1 cellular context compared by ENCODE assay signal in the genomic region with DNA sequence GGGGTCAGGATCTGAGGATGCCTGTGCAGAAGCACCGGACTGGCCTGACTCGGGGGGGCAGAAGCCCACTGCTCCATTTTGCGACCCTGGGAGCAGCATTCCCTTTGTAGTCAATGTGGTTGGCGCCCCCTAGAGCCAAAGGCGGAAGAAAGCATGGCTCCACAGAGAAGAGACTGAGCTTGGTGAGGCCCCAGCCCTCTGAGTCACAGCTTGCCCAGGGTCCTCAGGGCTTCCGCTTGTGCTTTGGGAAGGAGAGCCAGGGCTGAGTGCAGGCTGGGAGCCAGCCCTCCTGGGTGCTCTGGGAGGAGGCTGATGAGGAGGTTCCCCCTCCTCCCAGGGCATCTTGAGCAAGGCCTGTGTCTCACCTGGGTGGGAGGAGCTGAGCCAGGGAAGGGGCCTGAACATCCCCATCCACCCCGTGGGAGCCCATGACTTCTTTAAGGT.
TF ChIP-seq lines count a peak whose summit lies in the region.

No MANE protein-coding gene starts in this region.

TF ChIP-seq in WTC11, 78 proteins besides CTCF, POLR2A, EP300 and RAD21 (continued from another document):
- TF ChIP-seq, protein P1, sequence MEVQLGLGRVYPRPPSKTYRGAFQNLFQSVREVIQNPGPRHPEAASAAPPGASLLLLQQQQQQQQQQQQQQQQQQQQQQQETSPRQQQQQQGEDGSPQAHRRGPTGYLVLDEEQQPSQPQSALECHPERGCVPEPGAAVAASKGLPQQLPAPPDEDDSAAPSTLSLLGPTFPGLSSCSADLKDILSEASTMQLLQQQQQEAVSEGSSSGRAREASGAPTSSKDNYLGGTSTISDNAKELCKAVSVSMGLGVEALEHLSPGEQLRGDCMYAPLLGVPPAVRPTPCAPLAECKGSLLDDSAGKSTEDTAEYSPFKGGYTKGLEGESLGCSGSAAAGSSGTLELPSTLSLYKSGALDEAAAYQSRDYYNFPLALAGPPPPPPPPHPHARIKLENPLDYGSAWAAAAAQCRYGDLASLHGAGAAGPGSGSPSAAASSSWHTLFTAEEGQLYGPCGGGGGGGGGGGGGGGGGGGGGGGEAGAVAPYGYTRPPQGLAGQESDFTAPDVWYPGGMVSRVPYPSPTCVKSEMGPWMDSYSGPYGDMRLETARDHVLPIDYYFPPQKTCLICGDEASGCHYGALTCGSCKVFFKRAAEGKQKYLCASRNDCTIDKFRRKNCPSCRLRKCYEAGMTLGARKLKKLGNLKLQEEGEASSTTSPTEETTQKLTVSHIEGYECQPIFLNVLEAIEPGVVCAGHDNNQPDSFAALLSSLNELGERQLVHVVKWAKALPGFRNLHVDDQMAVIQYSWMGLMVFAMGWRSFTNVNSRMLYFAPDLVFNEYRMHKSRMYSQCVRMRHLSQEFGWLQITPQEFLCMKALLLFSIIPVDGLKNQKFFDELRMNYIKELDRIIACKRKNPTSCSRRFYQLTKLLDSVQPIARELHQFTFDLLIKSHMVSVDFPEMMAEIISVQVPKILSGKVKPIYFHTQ (CRISPR knock-in tag; IDR thresholded peaks at IDR 0.05) = no peak
- TF ChIP-seq, protein P2, sequence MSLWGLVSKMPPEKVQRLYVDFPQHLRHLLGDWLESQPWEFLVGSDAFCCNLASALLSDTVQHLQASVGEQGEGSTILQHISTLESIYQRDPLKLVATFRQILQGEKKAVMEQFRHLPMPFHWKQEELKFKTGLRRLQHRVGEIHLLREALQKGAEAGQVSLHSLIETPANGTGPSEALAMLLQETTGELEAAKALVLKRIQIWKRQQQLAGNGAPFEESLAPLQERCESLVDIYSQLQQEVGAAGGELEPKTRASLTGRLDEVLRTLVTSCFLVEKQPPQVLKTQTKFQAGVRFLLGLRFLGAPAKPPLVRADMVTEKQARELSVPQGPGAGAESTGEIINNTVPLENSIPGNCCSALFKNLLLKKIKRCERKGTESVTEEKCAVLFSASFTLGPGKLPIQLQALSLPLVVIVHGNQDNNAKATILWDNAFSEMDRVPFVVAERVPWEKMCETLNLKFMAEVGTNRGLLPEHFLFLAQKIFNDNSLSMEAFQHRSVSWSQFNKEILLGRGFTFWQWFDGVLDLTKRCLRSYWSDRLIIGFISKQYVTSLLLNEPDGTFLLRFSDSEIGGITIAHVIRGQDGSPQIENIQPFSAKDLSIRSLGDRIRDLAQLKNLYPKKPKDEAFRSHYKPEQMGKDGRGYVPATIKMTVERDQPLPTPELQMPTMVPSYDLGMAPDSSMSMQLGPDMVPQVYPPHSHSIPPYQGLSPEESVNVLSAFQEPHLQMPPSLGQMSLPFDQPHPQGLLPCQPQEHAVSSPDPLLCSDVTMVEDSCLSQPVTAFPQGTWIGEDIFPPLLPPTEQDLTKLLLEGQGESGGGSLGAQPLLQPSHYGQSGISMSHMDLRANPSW (CRISPR knock-in tag; conservative IDR thresholded peaks at IDR 0.05; ENCODE audit: low read depth) = 0 out of 2 replicates have a peak, but pooled peaks have one; percentile 54
- TF ChIP-seq FOXP1 (CRISPR knock-in tag; IDR thresholded peaks at IDR 0.05; ENCODE audit: borderline replicate concordance) = no peak
- TF ChIP-seq, protein P3, sequence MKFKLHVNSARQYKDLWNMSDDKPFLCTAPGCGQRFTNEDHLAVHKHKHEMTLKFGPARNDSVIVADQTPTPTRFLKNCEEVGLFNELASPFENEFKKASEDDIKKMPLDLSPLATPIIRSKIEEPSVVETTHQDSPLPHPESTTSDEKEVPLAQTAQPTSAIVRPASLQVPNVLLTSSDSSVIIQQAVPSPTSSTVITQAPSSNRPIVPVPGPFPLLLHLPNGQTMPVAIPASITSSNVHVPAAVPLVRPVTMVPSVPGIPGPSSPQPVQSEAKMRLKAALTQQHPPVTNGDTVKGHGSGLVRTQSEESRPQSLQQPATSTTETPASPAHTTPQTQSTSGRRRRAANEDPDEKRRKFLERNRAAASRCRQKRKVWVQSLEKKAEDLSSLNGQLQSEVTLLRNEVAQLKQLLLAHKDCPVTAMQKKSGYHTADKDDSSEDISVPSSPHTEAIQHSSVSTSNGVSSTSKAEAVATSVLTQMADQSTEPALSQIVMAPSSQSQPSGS (CRISPR knock-in tag; IDR thresholded peaks at IDR 0.05; ENCODE audit: borderline replicate concordance, low read depth) = no peak
- TF ChIP-seq OVOL2 (CRISPR knock-in tag; IDR thresholded peaks at IDR 0.05; ENCODE audit: borderline replicate concordance) = no peak
- no peak for TF ChIP-seq ZNF138 (CRISPR knock-in tag; conservative IDR thresholded peaks at IDR 0.05)
- TF ChIP-seq ETV6 (CRISPR knock-in tag; IDR thresholded peaks at IDR 0.05) = peak; percentile 35; the same call in 1 of the 2 replicates
- TF ChIP-seq NFE2L1 (CRISPR knock-in tag; IDR thresholded peaks at IDR 0.05) = no peak
- no peak for TF ChIP-seq NR3C1 (CRISPR knock-in tag; conservative IDR thresholded peaks at IDR 0.05; ENCODE audit: low read depth)
- TF ChIP-seq ZNF317 (CRISPR knock-in tag; IDR thresholded peaks at IDR 0.05; ENCODE audit: borderline replicate concordance, low read depth) = no peak
- TF ChIP-seq, protein P4, sequence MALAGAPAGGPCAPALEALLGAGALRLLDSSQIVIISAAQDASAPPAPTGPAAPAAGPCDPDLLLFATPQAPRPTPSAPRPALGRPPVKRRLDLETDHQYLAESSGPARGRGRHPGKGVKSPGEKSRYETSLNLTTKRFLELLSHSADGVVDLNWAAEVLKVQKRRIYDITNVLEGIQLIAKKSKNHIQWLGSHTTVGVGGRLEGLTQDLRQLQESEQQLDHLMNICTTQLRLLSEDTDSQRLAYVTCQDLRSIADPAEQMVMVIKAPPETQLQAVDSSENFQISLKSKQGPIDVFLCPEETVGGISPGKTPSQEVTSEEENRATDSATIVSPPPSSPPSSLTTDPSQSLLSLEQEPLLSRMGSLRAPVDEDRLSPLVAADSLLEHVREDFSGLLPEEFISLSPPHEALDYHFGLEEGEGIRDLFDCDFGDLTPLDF (CRISPR knock-in tag; IDR thresholded peaks at IDR 0.05) = no peak
